ENCODE assay signal across 1 cellular context in the genomic region with DNA sequence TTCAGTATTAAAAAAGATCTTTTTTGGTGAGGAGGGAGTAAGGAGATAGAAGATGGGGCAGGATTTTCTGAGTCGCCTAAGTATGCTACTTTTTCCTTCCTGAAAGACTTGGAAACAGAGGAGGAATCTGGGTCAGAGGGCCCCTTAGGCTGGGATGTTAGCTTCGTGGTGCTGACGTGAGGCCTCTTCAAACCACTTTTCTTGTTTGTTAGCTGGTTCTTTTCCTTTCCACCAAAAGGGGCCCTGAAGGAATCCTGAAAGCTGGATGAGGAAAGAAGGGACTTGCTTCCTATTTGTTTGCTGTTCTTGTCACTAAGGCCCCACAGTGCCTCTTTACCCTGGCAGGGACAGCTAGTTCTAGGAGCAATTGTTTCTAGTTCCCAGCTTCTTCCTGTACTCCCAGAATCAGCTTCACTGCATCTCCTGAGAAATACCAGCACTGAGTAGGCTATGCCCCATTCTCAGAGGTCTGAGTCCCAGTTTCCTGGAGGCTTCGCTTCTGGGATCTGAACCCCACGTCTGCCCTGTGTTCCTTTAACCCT.
TF ChIP-seq lines count a peak whose summit lies in the region.

No MANE protein-coding gene starts in this region.

TF ChIP-seq in GM23338, 12 proteins besides CTCF, POLR2A, EP300 and RAD21 (continued from another document):
- TF ChIP-seq, protein P1, sequence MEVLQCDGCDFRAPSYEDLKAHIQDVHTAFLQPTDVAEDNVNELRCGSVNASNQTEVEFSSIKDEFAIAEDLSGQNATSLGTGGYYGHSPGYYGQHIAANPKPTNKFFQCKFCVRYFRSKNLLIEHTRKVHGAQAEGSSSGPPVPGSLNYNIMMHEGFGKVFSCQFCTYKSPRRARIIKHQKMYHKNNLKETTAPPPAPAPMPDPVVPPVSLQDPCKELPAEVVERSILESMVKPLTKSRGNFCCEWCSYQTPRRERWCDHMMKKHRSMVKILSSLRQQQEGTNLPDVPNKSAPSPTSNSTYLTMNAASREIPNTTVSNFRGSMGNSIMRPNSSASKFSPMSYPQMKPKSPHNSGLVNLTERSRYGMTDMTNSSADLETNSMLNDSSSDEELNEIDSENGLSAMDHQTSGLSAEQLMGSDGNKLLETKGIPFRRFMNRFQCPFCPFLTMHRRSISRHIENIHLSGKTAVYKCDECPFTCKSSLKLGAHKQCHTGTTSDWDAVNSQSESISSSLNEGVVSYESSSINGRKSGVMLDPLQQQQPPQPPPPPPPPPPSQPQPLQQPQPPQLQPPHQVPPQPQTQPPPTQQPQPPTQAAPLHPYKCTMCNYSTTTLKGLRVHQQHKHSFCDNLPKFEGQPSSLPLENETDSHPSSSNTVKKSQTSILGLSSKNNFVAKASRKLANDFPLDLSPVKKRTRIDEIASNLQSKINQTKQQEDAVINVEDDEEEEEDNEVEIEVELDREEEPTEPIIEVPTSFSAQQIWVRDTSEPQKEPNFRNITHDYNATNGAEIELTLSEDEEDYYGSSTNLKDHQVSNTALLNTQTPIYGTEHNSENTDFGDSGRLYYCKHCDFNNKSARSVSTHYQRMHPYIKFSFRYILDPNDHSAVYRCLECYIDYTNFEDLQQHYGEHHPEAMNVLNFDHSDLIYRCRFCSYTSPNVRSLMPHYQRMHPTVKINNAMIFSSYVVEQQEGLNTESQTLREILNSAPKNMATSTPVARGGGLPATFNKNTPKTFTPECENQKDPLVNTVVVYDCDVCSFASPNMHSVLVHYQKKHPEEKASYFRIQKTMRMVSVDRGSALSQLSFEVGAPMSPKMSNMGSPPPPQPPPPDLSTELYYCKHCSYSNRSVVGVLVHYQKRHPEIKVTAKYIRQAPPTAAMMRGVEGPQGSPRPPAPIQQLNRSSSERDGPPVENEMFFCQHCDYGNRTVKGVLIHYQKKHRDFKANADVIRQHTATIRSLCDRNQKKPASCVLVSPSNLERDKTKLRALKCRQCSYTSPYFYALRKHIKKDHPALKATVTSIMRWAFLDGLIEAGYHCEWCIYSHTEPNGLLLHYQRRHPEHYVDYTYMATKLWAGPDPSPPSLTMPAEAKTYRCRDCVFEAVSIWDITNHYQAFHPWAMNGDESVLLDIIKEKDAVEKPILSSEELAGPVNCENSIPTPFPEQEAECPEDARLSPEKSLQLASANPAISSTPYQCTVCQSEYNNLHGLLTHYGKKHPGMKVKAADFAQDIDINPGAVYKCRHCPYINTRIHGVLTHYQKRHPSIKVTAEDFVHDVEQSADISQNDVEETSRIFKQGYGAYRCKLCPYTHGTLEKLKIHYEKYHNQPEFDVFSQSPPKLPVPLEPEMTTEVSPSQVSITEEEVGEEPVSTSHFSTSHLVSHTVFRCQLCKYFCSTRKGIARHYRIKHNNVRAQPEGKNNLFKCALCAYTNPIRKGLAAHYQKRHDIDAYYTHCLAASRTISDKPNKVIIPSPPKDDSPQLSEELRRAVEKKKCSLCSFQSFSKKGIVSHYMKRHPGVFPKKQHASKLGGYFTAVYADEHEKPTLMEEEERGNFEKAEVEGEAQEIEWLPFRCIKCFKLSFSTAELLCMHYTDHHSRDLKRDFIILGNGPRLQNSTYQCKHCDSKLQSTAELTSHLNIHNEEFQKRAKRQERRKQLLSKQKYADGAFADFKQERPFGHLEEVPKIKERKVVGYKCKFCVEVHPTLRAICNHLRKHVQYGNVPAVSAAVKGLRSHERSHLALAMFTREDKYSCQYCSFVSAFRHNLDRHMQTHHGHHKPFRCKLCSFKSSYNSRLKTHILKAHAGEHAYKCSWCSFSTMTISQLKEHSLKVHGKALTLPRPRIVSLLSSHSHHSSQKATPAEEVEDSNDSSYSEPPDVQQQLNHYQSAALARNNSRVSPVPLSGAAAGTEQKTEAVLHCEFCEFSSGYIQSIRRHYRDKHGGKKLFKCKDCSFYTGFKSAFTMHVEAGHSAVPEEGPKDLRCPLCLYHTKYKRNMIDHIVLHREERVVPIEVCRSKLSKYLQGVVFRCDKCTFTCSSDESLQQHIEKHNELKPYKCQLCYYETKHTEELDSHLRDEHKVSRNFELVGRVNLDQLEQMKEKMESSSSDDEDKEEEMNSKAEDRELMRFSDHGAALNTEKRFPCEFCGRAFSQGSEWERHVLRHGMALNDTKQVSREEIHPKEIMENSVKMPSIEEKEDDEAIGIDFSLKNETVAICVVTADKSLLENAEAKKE (CRISPR knock-in tag; IDR thresholded peaks at IDR 0.05): no peak
- TF ChIP-seq CREB1 (CRISPR knock-in tag; IDR thresholded peaks at IDR 0.05; ENCODE audit: low read depth): no peak
- no peak for TF ChIP-seq EZH2phosphoT487 (IDR thresholded peaks at IDR 0.05; ENCODE audit: unreplicated experiment)
- TF ChIP-seq, protein P2, sequence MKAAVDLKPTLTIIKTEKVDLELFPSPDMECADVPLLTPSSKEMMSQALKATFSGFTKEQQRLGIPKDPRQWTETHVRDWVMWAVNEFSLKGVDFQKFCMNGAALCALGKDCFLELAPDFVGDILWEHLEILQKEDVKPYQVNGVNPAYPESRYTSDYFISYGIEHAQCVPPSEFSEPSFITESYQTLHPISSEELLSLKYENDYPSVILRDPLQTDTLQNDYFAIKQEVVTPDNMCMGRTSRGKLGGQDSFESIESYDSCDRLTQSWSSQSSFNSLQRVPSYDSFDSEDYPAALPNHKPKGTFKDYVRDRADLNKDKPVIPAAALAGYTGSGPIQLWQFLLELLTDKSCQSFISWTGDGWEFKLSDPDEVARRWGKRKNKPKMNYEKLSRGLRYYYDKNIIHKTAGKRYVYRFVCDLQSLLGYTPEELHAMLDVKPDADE (IDR thresholded peaks at IDR 0.05): no peak
- TF ChIP-seq, protein P3, sequence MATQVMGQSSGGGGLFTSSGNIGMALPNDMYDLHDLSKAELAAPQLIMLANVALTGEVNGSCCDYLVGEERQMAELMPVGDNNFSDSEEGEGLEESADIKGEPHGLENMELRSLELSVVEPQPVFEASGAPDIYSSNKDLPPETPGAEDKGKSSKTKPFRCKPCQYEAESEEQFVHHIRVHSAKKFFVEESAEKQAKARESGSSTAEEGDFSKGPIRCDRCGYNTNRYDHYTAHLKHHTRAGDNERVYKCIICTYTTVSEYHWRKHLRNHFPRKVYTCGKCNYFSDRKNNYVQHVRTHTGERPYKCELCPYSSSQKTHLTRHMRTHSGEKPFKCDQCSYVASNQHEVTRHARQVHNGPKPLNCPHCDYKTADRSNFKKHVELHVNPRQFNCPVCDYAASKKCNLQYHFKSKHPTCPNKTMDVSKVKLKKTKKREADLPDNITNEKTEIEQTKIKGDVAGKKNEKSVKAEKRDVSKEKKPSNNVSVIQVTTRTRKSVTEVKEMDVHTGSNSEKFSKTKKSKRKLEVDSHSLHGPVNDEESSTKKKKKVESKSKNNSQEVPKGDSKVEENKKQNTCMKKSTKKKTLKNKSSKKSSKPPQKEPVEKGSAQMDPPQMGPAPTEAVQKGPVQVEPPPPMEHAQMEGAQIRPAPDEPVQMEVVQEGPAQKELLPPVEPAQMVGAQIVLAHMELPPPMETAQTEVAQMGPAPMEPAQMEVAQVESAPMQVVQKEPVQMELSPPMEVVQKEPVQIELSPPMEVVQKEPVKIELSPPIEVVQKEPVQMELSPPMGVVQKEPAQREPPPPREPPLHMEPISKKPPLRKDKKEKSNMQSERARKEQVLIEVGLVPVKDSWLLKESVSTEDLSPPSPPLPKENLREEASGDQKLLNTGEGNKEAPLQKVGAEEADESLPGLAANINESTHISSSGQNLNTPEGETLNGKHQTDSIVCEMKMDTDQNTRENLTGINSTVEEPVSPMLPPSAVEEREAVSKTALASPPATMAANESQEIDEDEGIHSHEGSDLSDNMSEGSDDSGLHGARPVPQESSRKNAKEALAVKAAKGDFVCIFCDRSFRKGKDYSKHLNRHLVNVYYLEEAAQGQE (IDR thresholded peaks at IDR 0.05; ENCODE audit: unreplicated experiment): no peak
- TF ChIP-seq STAT1 (IDR thresholded peaks at IDR 0.05; ENCODE audit: unreplicated experiment): no peak
- no peak for TF ChIP-seq EZH2 (IDR thresholded peaks at IDR 0.05; ENCODE audit: low read depth, unreplicated experiment)
- no peak for TF ChIP-seq ZNF331 (CRISPR knock-in tag; IDR thresholded peaks at IDR 0.05; ENCODE audit: low read depth)
